ENCODE assay signal across 1 cellular context in genomic region chr6:161315246-161315917, GRCh38.
TF ChIP-seq lines count a peak whose summit lies in the region.
"Not testable (repeated sequence)": the region's sequence is repeated elsewhere in the genome, so short reads cannot be mapped to it uniquely, and the experiment has no call there.

No MANE protein-coding gene starts in this region.

TF ChIP-seq in K562, 482 proteins besides CTCF, POLR2A, EP300 and RAD21 (continued from another document):
- TF ChIP-seq CREB3L1 (IDR thresholded peaks at IDR 0.05; ENCODE audit: borderline replicate concordance, low read depth) (peak; percentile 39; the same call in 1 of the 2 replicates), CBFA2T2 (conservative IDR thresholded peaks at IDR 0.05) (peak; percentile 9; the same call in 1 of the 2 replicates), FOSL1 (tag; conservative IDR thresholded peaks at IDR 0.05) (peak; percentile 33; the same call in 1 of the 2 replicates), HDAC1 (IDR thresholded peaks at IDR 0.05) (peak in 1 of 2 experiments; percentile 48; a peak in 1 of 4 replicates), ATF3 (IDR thresholded peaks at IDR 0.05) (peak; percentile 59; the same call in 1 of the 2 replicates), ADNP (tag; IDR thresholded peaks at IDR 0.05) (0 out of 2 replicates have a peak, but pooled peaks have one; percentile 20), FOXM1 (IDR thresholded peaks at IDR 0.05; ENCODE audit: low read depth) (peak; percentile 50; the same call in 1 of the 2 replicates), TRIM24 (IDR thresholded peaks at IDR 0.05) (peak; percentile 16 to 21; a peak in 1 of 4 replicates), MGA (IDR thresholded peaks at IDR 0.05) (peak; percentile 30; the same call in 1 of the 2 replicates)
- TF ChIP-seq ATF3 (CRISPR knock-in tag; conservative IDR thresholded peaks at IDR 0.05); FOXM1 (CRISPR knock-in tag; IDR thresholded peaks at IDR 0.05; ENCODE audit: low read depth): not testable (repeated sequence)
